In the genomic region with DNA sequence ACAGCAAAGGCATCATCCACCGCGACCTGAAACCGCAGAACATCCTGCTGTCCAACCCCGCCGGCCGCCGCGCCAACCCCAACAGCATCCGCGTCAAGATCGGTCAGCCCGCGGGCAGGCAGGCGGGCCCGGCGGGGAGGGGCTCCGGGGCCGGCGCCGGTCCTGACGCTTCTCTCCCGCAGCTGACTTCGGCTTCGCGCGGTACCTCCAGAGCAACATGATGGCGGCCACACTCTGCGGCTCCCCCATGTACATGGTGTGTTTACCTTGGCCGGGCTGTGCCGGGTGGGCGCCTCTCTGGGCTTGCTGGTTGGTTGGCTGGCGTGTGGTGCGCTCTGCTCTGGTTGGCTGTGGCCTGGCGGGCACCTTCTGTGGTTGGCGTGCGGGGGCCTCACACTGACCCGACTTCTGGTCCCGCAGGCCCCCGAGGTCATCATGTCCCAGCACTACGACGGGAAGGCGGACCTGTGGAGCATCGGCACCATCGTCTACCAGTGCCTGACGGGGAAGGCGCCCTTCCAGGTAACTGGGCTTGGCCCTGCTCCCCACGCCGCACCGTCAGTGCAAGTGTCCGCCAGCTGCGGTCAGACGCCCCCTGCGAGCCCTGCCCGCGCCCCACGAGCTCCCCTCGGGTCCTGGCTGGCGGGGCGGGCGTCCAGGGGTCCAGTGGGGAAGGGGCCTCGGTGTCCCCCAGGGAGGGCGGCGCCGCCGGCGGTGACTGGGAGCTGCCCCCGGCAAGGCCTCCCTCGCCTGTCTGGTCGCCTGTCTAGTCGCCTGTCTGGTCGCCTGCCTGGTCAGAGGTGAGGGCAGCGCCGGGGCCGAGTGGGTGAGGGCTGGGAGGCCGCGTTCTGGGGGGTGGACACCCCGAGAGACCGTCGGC, we compare ENCODE assay signal across 1 cellular context.
TF ChIP-seq lines count a peak whose summit lies in the region.

No MANE protein-coding gene starts in this region.

TF ChIP-seq in H1, 55 proteins besides CTCF, POLR2A, EP300 and RAD21:
- TF ChIP-seq TBP (IDR thresholded peaks at IDR 0.05; ENCODE audit: low read depth, low read length) (no peak), GABPA (IDR thresholded peaks at IDR 0.05; ENCODE audit: borderline replicate concordance, insufficient read depth, low read length) (no peak), YY1 (IDR thresholded peaks at IDR 0.05; ENCODE audit: low read depth, low read length) (no peak), TEAD4 (IDR thresholded peaks at IDR 0.05; ENCODE audit: low read depth, low read length) (no peak), FOSL1 (IDR thresholded peaks at IDR 0.05; ENCODE audit: insufficient read depth, low read depth, low read length) (no peak), TAF7 (optimal IDR thresholded peaks at IDR 0.05; ENCODE audit: borderline replicate concordance, low read depth, low read length) (no peak), RBBP5 (IDR thresholded peaks at IDR 0.05; ENCODE audit: borderline replicate concordance, low read depth, low read length) (no peak), BRCA1 (IDR thresholded peaks at IDR 0.05; ENCODE audit: low read depth, low read length) (no peak), RNF2 (IDR thresholded peaks at IDR 0.05; ENCODE audit: borderline replicate concordance, low read depth, low read length, missing control alignments, poor library complexity, severe bottlenecking) (no peak), CBX5 (IDR thresholded peaks at IDR 0.05; ENCODE audit: low read depth, low read length) (no peak), SIN3A (conservative IDR thresholded peaks at IDR 0.05 in 1 of 2, IDR thresholded peaks at IDR 0.05 in 1 of 2; ENCODE audit: low read depth in 1 of 2, low read length in 2 of 2) (no peak)
- TF ChIP-seq, protein P1, sequence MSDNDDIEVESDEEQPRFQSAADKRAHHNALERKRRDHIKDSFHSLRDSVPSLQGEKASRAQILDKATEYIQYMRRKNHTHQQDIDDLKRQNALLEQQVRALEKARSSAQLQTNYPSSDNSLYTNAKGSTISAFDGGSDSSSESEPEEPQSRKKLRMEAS (IDR thresholded peaks at IDR 0.05), result no peak
- TF ChIP-seq, protein P2, sequence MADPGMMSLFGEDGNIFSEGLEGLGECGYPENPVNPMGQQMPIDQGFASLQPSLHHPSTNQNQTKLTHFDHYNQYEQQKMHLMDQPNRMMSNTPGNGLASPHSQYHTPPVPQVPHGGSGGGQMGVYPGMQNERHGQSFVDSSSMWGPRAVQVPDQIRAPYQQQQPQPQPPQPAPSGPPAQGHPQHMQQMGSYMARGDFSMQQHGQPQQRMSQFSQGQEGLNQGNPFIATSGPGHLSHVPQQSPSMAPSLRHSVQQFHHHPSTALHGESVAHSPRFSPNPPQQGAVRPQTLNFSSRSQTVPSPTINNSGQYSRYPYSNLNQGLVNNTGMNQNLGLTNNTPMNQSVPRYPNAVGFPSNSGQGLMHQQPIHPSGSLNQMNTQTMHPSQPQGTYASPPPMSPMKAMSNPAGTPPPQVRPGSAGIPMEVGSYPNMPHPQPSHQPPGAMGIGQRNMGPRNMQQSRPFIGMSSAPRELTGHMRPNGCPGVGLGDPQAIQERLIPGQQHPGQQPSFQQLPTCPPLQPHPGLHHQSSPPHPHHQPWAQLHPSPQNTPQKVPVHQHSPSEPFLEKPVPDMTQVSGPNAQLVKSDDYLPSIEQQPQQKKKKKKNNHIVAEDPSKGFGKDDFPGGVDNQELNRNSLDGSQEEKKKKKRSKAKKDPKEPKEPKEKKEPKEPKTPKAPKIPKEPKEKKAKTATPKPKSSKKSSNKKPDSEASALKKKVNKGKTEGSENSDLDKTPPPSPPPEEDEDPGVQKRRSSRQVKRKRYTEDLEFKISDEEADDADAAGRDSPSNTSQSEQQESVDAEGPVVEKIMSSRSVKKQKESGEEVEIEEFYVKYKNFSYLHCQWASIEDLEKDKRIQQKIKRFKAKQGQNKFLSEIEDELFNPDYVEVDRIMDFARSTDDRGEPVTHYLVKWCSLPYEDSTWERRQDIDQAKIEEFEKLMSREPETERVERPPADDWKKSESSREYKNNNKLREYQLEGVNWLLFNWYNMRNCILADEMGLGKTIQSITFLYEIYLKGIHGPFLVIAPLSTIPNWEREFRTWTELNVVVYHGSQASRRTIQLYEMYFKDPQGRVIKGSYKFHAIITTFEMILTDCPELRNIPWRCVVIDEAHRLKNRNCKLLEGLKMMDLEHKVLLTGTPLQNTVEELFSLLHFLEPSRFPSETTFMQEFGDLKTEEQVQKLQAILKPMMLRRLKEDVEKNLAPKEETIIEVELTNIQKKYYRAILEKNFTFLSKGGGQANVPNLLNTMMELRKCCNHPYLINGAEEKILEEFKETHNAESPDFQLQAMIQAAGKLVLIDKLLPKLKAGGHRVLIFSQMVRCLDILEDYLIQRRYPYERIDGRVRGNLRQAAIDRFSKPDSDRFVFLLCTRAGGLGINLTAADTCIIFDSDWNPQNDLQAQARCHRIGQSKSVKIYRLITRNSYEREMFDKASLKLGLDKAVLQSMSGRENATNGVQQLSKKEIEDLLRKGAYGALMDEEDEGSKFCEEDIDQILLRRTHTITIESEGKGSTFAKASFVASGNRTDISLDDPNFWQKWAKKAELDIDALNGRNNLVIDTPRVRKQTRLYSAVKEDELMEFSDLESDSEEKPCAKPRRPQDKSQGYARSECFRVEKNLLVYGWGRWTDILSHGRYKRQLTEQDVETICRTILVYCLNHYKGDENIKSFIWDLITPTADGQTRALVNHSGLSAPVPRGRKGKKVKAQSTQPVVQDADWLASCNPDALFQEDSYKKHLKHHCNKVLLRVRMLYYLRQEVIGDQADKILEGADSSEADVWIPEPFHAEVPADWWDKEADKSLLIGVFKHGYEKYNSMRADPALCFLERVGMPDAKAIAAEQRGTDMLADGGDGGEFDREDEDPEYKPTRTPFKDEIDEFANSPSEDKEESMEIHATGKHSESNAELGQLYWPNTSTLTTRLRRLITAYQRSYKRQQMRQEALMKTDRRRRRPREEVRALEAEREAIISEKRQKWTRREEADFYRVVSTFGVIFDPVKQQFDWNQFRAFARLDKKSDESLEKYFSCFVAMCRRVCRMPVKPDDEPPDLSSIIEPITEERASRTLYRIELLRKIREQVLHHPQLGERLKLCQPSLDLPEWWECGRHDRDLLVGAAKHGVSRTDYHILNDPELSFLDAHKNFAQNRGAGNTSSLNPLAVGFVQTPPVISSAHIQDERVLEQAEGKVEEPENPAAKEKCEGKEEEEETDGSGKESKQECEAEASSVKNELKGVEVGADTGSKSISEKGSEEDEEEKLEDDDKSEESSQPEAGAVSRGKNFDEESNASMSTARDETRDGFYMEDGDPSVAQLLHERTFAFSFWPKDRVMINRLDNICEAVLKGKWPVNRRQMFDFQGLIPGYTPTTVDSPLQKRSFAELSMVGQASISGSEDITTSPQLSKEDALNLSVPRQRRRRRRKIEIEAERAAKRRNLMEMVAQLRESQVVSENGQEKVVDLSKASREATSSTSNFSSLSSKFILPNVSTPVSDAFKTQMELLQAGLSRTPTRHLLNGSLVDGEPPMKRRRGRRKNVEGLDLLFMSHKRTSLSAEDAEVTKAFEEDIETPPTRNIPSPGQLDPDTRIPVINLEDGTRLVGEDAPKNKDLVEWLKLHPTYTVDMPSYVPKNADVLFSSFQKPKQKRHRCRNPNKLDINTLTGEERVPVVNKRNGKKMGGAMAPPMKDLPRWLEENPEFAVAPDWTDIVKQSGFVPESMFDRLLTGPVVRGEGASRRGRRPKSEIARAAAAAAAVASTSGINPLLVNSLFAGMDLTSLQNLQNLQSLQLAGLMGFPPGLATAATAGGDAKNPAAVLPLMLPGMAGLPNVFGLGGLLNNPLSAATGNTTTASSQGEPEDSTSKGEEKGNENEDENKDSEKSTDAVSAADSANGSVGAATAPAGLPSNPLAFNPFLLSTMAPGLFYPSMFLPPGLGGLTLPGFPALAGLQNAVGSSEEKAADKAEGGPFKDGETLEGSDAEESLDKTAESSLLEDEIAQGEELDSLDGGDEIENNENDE (IDR thresholded peaks at IDR 0.05; ENCODE audit: insufficient replicate concordance, low read length), result no peak
- TF ChIP-seq, protein P3, sequence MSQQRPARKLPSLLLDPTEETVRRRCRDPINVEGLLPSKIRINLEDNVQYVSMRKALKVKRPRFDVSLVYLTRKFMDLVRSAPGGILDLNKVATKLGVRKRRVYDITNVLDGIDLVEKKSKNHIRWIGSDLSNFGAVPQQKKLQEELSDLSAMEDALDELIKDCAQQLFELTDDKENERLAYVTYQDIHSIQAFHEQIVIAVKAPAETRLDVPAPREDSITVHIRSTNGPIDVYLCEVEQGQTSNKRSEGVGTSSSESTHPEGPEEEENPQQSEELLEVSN (IDR thresholded peaks at IDR 0.05), result no peak
- TF ChIP-seq, protein P4, sequence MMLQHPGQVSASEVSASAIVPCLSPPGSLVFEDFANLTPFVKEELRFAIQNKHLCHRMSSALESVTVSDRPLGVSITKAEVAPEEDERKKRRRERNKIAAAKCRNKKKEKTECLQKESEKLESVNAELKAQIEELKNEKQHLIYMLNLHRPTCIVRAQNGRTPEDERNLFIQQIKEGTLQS (IDR thresholded peaks at IDR 0.05; ENCODE audit: insufficient read depth, low read depth, low read length), result no peak
